Comparison of ENCODE assay signal across 8 cellular contexts in genomic region chr17:16583781-16584180, GRCh38. TPM values are rescaled to one million over a fixed set of nuclear protein-coding genes. Genes with fewer than 3 reads are reported as not detected.
DNase-seq lines count a peak whose midpoint lies in the region; ATAC-seq and TF ChIP-seq lines count a peak whose summit lies in the region.

No MANE protein-coding gene starts in this region.

- H3K4me3 Mint-ChIP-seq in T-helper 1 cell treated with Interleukin-12 subunit alpha and Interleukin-12 subunit beta and Interleukin-4 antibody, amounts not matched to agents 30 μg/mL and 1 μg/mL, for 36 hours, result peak overlapping the region; percentile 71
- H3K4me3 Mint-ChIP-seq in activated CD8-positive, alpha-beta T cell treated with anti-CD3 and anti-CD28 coated beads for 36 hours, result peak overlapping the region; percentile 74

- peaks cover 43% of the 10 kb centered on the region for H3K27me3 Mint-ChIP-seq in T-helper 1 cell treated with Interleukin-12 subunit alpha and Interleukin-12 subunit beta and Interleukin-4 antibody, amounts not matched to agents 30 μg/mL and 1 μg/mL, for 36 hours (ENCODE audit: low read depth)
- H3K27me3 Mint-ChIP-seq in activated CD8-positive, alpha-beta T cell treated with anti-CD3 and anti-CD28 coated beads for 36 hours, result peaks cover 26% of the 10 kb centered on the region

- DNase-seq in T-helper 1 cell (no peak), foreskin fibroblast (no peak), spleen (no peak), NCI-H510A (lab: John Stamatoyannopoulos, UW) (no peak), NCI-H2081 treated with DMSO at 0.1 percent for 48 hours (lab: John Stamatoyannopoulos, UW) (no peak)
- peak; percentile 18 for DNase-seq in activated CD8-positive, alpha-beta T cell treated with anti-CD3 and anti-CD28 coated beads for 36 hours

- CTCF ChIA-PET in activated CD8-positive, alpha-beta T cell treated with anti-CD3 and anti-CD28 coated beads for 36 hours (lab: Charles Lee), result interaction anchor here (0.7 to 3.8 kb wide), 19 partner anchors 9 to 207 kb away, joined by 3 to 41 read pairs (median 5); partner anchors contain the start of genes CCDC144A, UBB and ZNF287

- 38 to 42% (median 41%) methylated on average over 7 of the region's 7 CpGs for WGBS in spleen, 5 donors

- no peak for TF ChIP-seq POLR2A in spleen (IDR thresholded peaks at IDR 0.05)

- peaks cover 0 to 20% (median 15%) of the 10 kb centered on the region in 6 donors for H3K4me1 ChIP-seq in spleen

- H3K9me3 Mint-ChIP-seq in T-helper 1 cell treated with Interleukin-12 subunit alpha and Interleukin-12 subunit beta and Interleukin-4 antibody, amounts not matched to agents 30 μg/mL and 1 μg/mL, for 36 hours, result peaks cover 16% of the 10 kb centered on the region
- H3K9me3 Mint-ChIP-seq in activated CD8-positive, alpha-beta T cell treated with anti-CD3 and anti-CD28 coated beads for 36 hours, result no peaks in the 10 kb centered on the region

- no peaks in the 10 kb centered on the region for H3K9me3 ChIP-seq in spleen

- peak overlapping the region in 5 of 8 donors; percentile 24 to 58 (median 36) for H3K27ac ChIP-seq in spleen

- intact Hi-C loops in activated CD8-positive, alpha-beta T cell treated with anti-CD3 and anti-CD28 coated beads for 36 hours (cut with micrococcal nuclease), result no loop called here
- intact Hi-C loops in spleen (cut with DNase I; ENCODE audit: low total_unique reads), result no loop called here

- H3K27ac Mint-ChIP-seq in T-helper 1 cell treated with Interleukin-12 subunit alpha and Interleukin-12 subunit beta and Interleukin-4 antibody, amounts not matched to agents 30 μg/mL and 1 μg/mL, for 36 hours, result no peak overlapping the region
- peak overlapping the region; percentile 80 for H3K27ac Mint-ChIP-seq in activated CD8-positive, alpha-beta T cell treated with anti-CD3 and anti-CD28 coated beads for 36 hours

- peaks cover 13% of the 10 kb centered on the region for H3K4me1 Mint-ChIP-seq in T-helper 1 cell treated with Interleukin-12 subunit alpha and Interleukin-12 subunit beta and Interleukin-4 antibody, amounts not matched to agents 30 μg/mL and 1 μg/mL, for 36 hours (ENCODE audit: low read depth)
- peaks cover 11% of the 10 kb centered on the region for H3K4me1 Mint-ChIP-seq in activated CD8-positive, alpha-beta T cell treated with anti-CD3 and anti-CD28 coated beads for 36 hours (ENCODE audit: low read depth)

- ATAC-seq in activated CD8-positive, alpha-beta T cell treated with anti-CD3 and anti-CD28 coated beads for 36 hours, result peak; percentile 18
- ATAC-seq in GM21360 (IDR thresholded peaks at IDR 0.05; ENCODE audit: unreplicated experiment), result no peak

- peak overlapping the region; percentile 30 to 53 for H3K4me3 ChIP-seq in foreskin fibroblast (ENCODE audit: low read depth in 1 of 2, low read length in 2 of 2)
- peak overlapping the region in 5 of 8 donors; percentile 15 to 64 (median 21) for H3K4me3 ChIP-seq in spleen

- H3K27me3 ChIP-seq in spleen (replicated peaks in 1 of 7), result peaks cover 0 to 38% (median 0%) of the 10 kb centered on the region in 7 donors

- TF ChIP-seq CTCF in activated CD8-positive, alpha-beta T cell treated with anti-CD3 and anti-CD28 coated beads for 36 hours (IDR thresholded peaks at IDR 0.05), result no peak
- no peak for TF ChIP-seq CTCF in foreskin fibroblast (IDR thresholded peaks at IDR 0.05; ENCODE audit: low read depth, low read length)
- TF ChIP-seq CTCF in spleen (IDR thresholded peaks at IDR 0.05 in 8 of 11, conservative IDR thresholded peaks at IDR 0.05 in 3 of 11), result no peak

- peaks cover 1% of the 10 kb centered on the region for H3K36me3 Mint-ChIP-seq in T-helper 1 cell treated with Interleukin-12 subunit alpha and Interleukin-12 subunit beta and Interleukin-4 antibody, amounts not matched to agents 30 μg/mL and 1 μg/mL, for 36 hours (ENCODE audit: low read depth)
- peaks cover 1% of the 10 kb centered on the region for H3K36me3 Mint-ChIP-seq in activated CD8-positive, alpha-beta T cell treated with anti-CD3 and anti-CD28 coated beads for 36 hours (ENCODE audit: low read depth)

- POLR2A ChIA-PET in activated CD8-positive, alpha-beta T cell treated with anti-CD3 and anti-CD28 coated beads for 36 hours (lab: Charles Lee), result interaction anchor here (0.8 to 1.1 kb wide), 4 partner anchors 14 to 48 kb away, joined by 3 to 4 read pairs (median 4); partner anchors contain the start of gene ZNF287

- no peaks in the 10 kb centered on the region for H3K36me3 ChIP-seq in spleen

RNA-seq across cellular contexts. Expression of gene ZNF287, which starts 14.8 kb away (rescaled TPM):
- total RNA-seq in activated CD8-positive, alpha-beta T cell treated with anti-CD3 and anti-CD28 coated beads for 36 hours, result 1 to 10 TPM; 6.4 to 9.5 TPM
- total RNA-seq in spleen, result 10 to 100 TPM in 2 of 7 donors, 1 to 10 TPM in 5; 7.2 to 12.2 (median 9.1) TPM
- polyA plus RNA-seq in spleen, result 10 to 100 TPM in 1 of 3 donors, 1 to 10 TPM in 2; 5.1 to 10.7 (median 5.9) TPM
